ENCODE assay signal across 2 cellular contexts in the genomic region with DNA sequence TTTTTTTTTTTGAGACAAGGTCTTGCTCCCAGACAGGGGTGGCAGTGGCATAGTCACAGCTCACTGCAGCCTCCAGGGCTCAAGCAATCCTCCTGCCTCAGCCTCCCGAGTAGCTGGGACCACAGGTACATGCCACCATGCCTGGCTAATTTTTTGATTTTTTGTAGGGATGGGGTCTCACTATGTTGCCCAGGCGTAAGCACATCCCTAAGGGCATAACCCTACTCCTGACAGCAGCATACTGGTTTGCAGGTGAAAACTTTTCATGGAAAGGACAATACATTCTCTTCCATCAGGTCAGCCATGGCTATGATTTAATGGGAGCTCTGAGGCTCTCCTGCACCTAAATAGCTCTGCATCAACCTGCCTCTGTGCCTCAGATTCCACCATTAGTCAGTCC.
TF ChIP-seq lines count a peak whose summit lies in the region.

No MANE protein-coding gene starts in this region.

TF ChIP-seq in HEK293, 187 proteins besides CTCF, POLR2A, EP300 and RAD21:
- peak; percentile 87 for TF ChIP-seq ZNF121 (tag by site-specific recombination; IDR thresholded peaks at IDR 0.05)
- TF ChIP-seq, protein P1, sequence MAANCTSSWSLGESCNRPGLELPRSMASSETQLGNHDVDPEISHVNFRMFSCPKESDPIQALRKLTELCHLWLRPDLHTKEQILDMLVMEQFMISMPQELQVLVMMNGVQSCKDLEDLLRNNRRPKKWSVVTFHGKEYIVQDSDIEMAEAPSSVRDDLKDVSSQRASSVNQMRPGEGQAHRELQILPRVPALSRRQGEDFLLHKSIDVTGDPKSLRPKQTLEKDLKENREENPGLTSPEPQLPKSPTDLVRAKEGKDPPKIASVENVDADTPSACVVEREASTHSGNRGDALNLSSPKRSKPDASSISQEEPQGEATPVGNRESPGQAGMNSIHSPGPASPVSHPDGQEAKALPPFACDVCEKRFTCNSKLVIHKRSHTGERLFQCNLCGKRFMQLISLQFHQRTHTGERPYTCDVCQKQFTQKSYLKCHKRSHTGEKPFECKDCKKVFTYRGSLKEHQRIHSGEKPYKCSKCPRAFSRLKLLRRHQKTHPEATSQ (tag by site-specific recombination; IDR thresholded peaks at IDR 0.05) = no peak

TF ChIP-seq in K562, 482 proteins besides CTCF, POLR2A, EP300 and RAD21:
- no peak for TF ChIP-seq GABPB2 (CRISPR knock-in tag; conservative IDR thresholded peaks at IDR 0.05)
- TF ChIP-seq ZNF121 (CRISPR knock-in tag; conservative IDR thresholded peaks at IDR 0.05) = peak; percentile 74
